21 cellular contexts compared by ENCODE assay signal in the genomic region with DNA sequence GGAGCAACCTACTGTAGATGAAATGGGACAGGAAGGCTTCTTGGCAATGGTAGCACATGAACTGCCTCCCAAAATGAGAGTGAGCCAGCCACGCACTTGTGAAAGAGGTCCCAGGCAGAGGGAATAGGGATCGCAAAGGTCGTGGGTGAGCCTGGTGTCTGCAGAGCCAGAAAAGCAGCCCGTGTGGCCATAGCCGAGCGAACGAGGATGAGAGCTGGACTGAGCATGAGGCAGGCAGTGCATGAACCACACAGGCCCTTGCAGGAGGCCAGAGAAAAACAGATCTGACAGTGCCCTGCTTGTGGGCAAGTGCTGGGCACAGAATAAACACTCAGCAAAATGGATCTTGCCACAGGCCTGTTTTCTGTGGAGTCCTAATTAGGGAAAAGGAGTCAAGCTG.
"Had no signal": no experiment of that assay in that cellular context is flagged by ENCODE, and none has a peak within 500 bp of the region (broad histone marks: within the 10 kb centered on the region; RNA-seq: fewer than 3 reads in every experiment).

No MANE protein-coding gene starts in this region.

- H3K4me3 Mint-ChIP-seq: activated CD4-positive, alpha-beta T cell treated with anti-CD3 and anti-CD28 coated beads, Interleukin-2, amount 10 ng/mL, durations not matched to agents 24 days and 14 days; activated CD8-positive, alpha-beta T cell treated with anti-CD3 and anti-CD28 coated beads for 36 hours; activated naive CD8-positive, alpha-beta T cell treated with anti-CD3 and anti-CD28 coated beads, Interleukin-2, amount 10 ng/mL, durations not matched to agents 7 days and 5 days; activated T-helper 17 cell treated with anti-CD3 and anti-CD28 coated beads, Interleukin-2, amount 50 U/mL, for 72 hours; nephron; stimulated activated naive CD8-positive, alpha-beta T cell treated with anti-CD3 and anti-CD28 coated beads, Interleukin-15, Interleukin-2, amounts not matched to agents 100 ng/mL and 50 ng/mL, for 24 hours had no signal

- DNase-seq: activated CD4-positive, alpha-beta T cell treated with anti-CD3 and anti-CD28 coated beads, Interleukin-2, amount 10 ng/mL, durations not matched to agents 24 days and 14 days; activated CD8-positive, alpha-beta T cell treated with anti-CD3 and anti-CD28 coated beads for 36 hours; activated naive CD4-positive, alpha-beta T cell treated with Interleukin-2 at 50 U/mL for 16 hours; activated naive CD8-positive, alpha-beta T cell treated with anti-CD3 and anti-CD28 coated beads, Interleukin-2, amount 10 ng/mL, durations not matched to agents 7 days and 5 days; activated T-cell treated with anti-CD3 and anti-CD28 coated beads, Interleukin-2, amount 50 U/mL, for 1 hour; body of pancreas; caudate nucleus; colonic mucosa; hippocampal formation; left cardiac atrium; midbrain; T-helper 1 cell; T1000; transverse colon had no signal

- ATAC-seq: activated CD8-positive, alpha-beta T cell treated with anti-CD3 and anti-CD28 coated beads for 36 hours; activated T-helper 17 cell treated with anti-CD3 and anti-CD28 coated beads, Interleukin-2, amount 50 U/mL, for 72 hours; body of pancreas; esophagus mucosa had no signal

- H3K27me3 ChIP-seq: body of pancreas, colonic mucosa, suprapubic skin, transverse colon, vagina had no signal

- H3K4me3 ChIP-seq: body of pancreas, colonic mucosa, lung, suprapubic skin, transverse colon, vagina had no signal

- H3K9me3 ChIP-seq: body of pancreas, colonic mucosa, suprapubic skin, transverse colon, vagina had no signal

- H3K27ac Mint-ChIP-seq: activated CD4-positive, alpha-beta T cell treated with anti-CD3 and anti-CD28 coated beads, Interleukin-2, amount 10 ng/mL, durations not matched to agents 24 days and 14 days; activated CD8-positive, alpha-beta T cell treated with anti-CD3 and anti-CD28 coated beads for 36 hours; activated T-helper 17 cell treated with anti-CD3 and anti-CD28 coated beads, Interleukin-2, amount 50 U/mL, for 72 hours; stimulated activated naive CD8-positive, alpha-beta T cell treated with anti-CD3 and anti-CD28 coated beads, Interleukin-15, Interleukin-2, amounts not matched to agents 100 ng/mL and 50 ng/mL, for 24 hours had no signal

- H3K9me3 Mint-ChIP-seq: activated CD4-positive, alpha-beta T cell treated with anti-CD3 and anti-CD28 coated beads, Interleukin-2, amount 10 ng/mL, durations not matched to agents 24 days and 14 days; activated CD8-positive, alpha-beta T cell treated with anti-CD3 and anti-CD28 coated beads for 36 hours; activated naive CD8-positive, alpha-beta T cell treated with anti-CD3 and anti-CD28 coated beads, Interleukin-2, amount 10 ng/mL, durations not matched to agents 7 days and 5 days; activated T-helper 17 cell treated with anti-CD3 and anti-CD28 coated beads, Interleukin-2, amount 50 U/mL, for 72 hours; nephron had no signal

- H3K4me1 Mint-ChIP-seq: activated CD4-positive, alpha-beta T cell treated with anti-CD3 and anti-CD28 coated beads, Interleukin-2, amount 10 ng/mL, durations not matched to agents 24 days and 14 days; activated T-helper 17 cell treated with anti-CD3 and anti-CD28 coated beads, Interleukin-2, amount 50 U/mL, for 72 hours had no signal

- H3K4me1 ChIP-seq: body of pancreas, colonic mucosa, suprapubic skin, vagina had no signal

- H3K36me3 ChIP-seq: colonic mucosa, suprapubic skin, transverse colon, vagina had no signal

- H3K27ac ChIP-seq: body of pancreas, colonic mucosa, suprapubic skin, transverse colon, vagina had no signal

- H3K27me3 Mint-ChIP-seq: activated CD4-positive, alpha-beta T cell treated with anti-CD3 and anti-CD28 coated beads, Interleukin-2, amount 10 ng/mL, durations not matched to agents 24 days and 14 days; activated CD8-positive, alpha-beta T cell treated with anti-CD3 and anti-CD28 coated beads for 36 hours; activated naive CD8-positive, alpha-beta T cell treated with anti-CD3 and anti-CD28 coated beads, Interleukin-2, amount 10 ng/mL, durations not matched to agents 7 days and 5 days; activated T-helper 17 cell treated with anti-CD3 and anti-CD28 coated beads, Interleukin-2, amount 50 U/mL, for 72 hours; stimulated activated naive CD8-positive, alpha-beta T cell treated with anti-CD3 and anti-CD28 coated beads, Interleukin-15, Interleukin-2, amounts not matched to agents 100 ng/mL and 50 ng/mL, for 24 hours had no signal
